9 cellular contexts compared by ENCODE assay signal in genomic region chr1:26285366-26286063, GRCh38. TPM values are rescaled to one million over a fixed set of nuclear protein-coding genes. Genes with fewer than 3 reads are reported as not detected.
DNase-seq lines count a peak whose midpoint lies in the region; ATAC-seq and TF ChIP-seq lines count a peak whose summit lies in the region.
"Had no signal": no experiment of that assay in that cellular context is flagged by ENCODE, and none has a peak within 500 bp of the region (broad histone marks: within the 10 kb centered on the region; RNA-seq: fewer than 3 reads in every experiment).

No MANE protein-coding gene starts in this region.

- peak overlapping the region; percentile 90 to 99 (median 95); a peak in 21 of 22 replicates for H3K27ac ChIP-seq in BLaER1 treated with 17β-estradiol and CSF1 and Interleukin-3, amounts not matched to agents 10 nM and 100 nM
- H3K27ac ChIP-seq in HCT116 (ENCODE audit: low read depth, low read length): peak overlapping the region; percentile 58

- no peak for TF ChIP-seq RAD21 in HCT116 (IDR thresholded peaks at IDR 0.05; ENCODE audit: low read depth)

- TF ChIP-seq POLR2A in HCT116 (IDR thresholded peaks at IDR 0.05; ENCODE audit: borderline replicate concordance, extremely low read depth, insufficient read depth, insufficient read length): no peak
- TF ChIP-seq POLR2A in lower leg skin (IDR thresholded peaks at IDR 0.05): no peak

- H3K4me2 ChIP-seq in BLaER1 treated with 17β-estradiol and CSF1 and Interleukin-3, amounts not matched to agents 10 nM and 100 nM: peak overlapping the region; percentile 94 to 100 (median 98)
- peak overlapping the region; percentile 79 for H3K4me2 ChIP-seq in HCT116 (ENCODE audit: low read length)

- no peaks in the 10 kb centered on the region for H3K9me3 ChIP-seq in BLaER1 treated with 17β-estradiol and CSF1 and Interleukin-3, amounts not matched to agents 10 nM and 100 nM (replicated peaks in 1 of 11)
- no peaks in the 10 kb centered on the region for H3K9me3 ChIP-seq in HCT116 (ENCODE audit: control insufficient read depth in 1 of 2, insufficient read depth in 1 of 2, low read depth in 1 of 2, low read length in 2 of 2)

- no peaks in the 10 kb centered on the region for H3K27me3 Mint-ChIP-seq in activated B cell treated with CpG ODN at 0.5 μM for 24 hours
- H3K27me3 Mint-ChIP-seq in stimulated activated naive CD8-positive, alpha-beta T cell treated with anti-CD3 and anti-CD28 coated beads, Interleukin-15, amount 100 ng/mL, for 72 hours: no peaks in the 10 kb centered on the region

- H2AFZ ChIP-seq in HCT116 (ENCODE audit: low read depth, low read length, poor library complexity, severe bottlenecking): no peak overlapping the region

- CTCF ChIA-PET in HCT116 (lab: Charles Lee) (interaction anchor here (0.6 to 4.3 kb wide), 22 partner anchors 9 to 187 kb away, joined by 3 to 50 read pairs (median 8); partner anchors contain the start of genes CD52, CEP85 and HMGN2), activated B cell treated with CpG ODN at 0.5 μM for 24 hours (lab: Charles Lee) (interaction anchor here (0.8 to 10.4 kb wide), 10 partner anchors 10 to 255 kb away, joined by 3 to 372 read pairs (median 6); partner anchors contain the start of genes C1orf232, CD52, CEP85 and ZNF593)

- peaks cover 96 to 100% (median 97%) of the 10 kb centered on the region in 10 experiments for H3K4me1 ChIP-seq in BLaER1 treated with 17β-estradiol and CSF1 and Interleukin-3, amounts not matched to agents 10 nM and 100 nM
- H3K4me1 ChIP-seq in HCT116 (ENCODE audit: control insufficient read depth in 1 of 2, insufficient read depth in 2 of 2, low read length in 2 of 2): peaks cover 25 to 64% of the 10 kb centered on the region in 2 experiments

- H3K79me2 ChIP-seq in HCT116 (ENCODE audit: insufficient read depth, low read length): peaks cover 10% of the 10 kb centered on the region

- TF ChIP-seq CTCF in HCT116 (IDR thresholded peaks at IDR 0.05 in 2 of 3, conservative IDR thresholded peaks at IDR 0.05 in 1 of 3; ENCODE audit: borderline replicate concordance in 1 of 3, insufficient read depth in 1 of 3, low read depth in 2 of 3, low read length in 2 of 3): peak in 2 of 3 experiments; percentile 79 to 89; a peak in 4 of 6 replicates
- TF ChIP-seq CTCF in activated B cell treated with CpG ODN at 0.5 μM for 24 hours (IDR thresholded peaks at IDR 0.05): no peak
- no peak for TF ChIP-seq CTCF in lower leg skin (IDR thresholded peaks at IDR 0.05)

- BruUV-seq in HCT116 (replicated peaks; lab: Mats Ljungman, UMichigan): no TSS peak

- peak overlapping the region; percentile 100 for H3K27ac Mint-ChIP-seq in activated B cell treated with CpG ODN at 0.5 μM for 24 hours
- H3K27ac Mint-ChIP-seq in stimulated activated naive CD8-positive, alpha-beta T cell treated with anti-CD3 and anti-CD28 coated beads, Interleukin-15, amount 100 ng/mL, for 72 hours: peak overlapping the region; percentile 90 to 98

- POLR2A ChIA-PET in HCT116 (lab: Charles Lee): interaction anchor here (1.0 to 1.4 kb wide), 2 partner anchors 10 to 63 kb away, joined by 3 to 4 read pairs; no protein-coding TSS in a partner anchor
- POLR2A ChIA-PET in activated B cell treated with CpG ODN at 0.5 μM for 24 hours (lab: Charles Lee): interaction anchor here (1.0 to 21.5 kb wide), 7 partner anchors 10 to 174 kb away, joined by 3 to 1638 read pairs (median 10); partner anchors contain the start of genes CD52, CEP85, PDIK1L and UBXN11

- H3K36me3 Mint-ChIP-seq in activated B cell treated with CpG ODN at 0.5 μM for 24 hours (ENCODE audit: low read depth): peaks cover 31% of the 10 kb centered on the region

- H3K27me3 ChIP-seq in BLaER1 treated with 17β-estradiol and CSF1 and Interleukin-3, amounts not matched to agents 10 nM and 100 nM: no peaks in the 10 kb centered on the region
- H3K27me3 ChIP-seq in HCT116 (ENCODE audit: insufficient read depth, low read length): no peaks in the 10 kb centered on the region

- no peaks in the 10 kb centered on the region for H3K9me2 ChIP-seq in HCT116 (ENCODE audit: insufficient read depth)

- RAD21 ChIA-PET in HCT116 (lab: Charles Lee; ENCODE audit: low non-redundant PET in 1 of 2, low total read pairs in 2 of 2, uncharacterized antibody in 2 of 2, unreplicated experiment in 2 of 2): interaction anchor here (1.2 to 2.1 kb wide), 7 partner anchors 36 to 132 kb away, joined by 3 to 11 read pairs (median 4); no protein-coding TSS in a partner anchor

- intact Hi-C loops in HCT116 (cut with micrococcal nuclease) (loop anchor here (1.0 to 2.0 kb wide), 4 partner anchors 36 to 131 kb away; no protein-coding TSS in a partner anchor), activated B cell treated with CpG ODN at 0.5 μM for 24 hours (cut with micrococcal nuclease) (loop anchor here (1.0 to 10.0 kb wide), 4 partner anchors 36 to 1079 kb away; partner anchors contain the start of genes HMGN2, MAP3K6 and PDIK1L), lower leg skin (cut with DNase I; ENCODE audit: low total_unique reads) (loop anchor here (5.0 kb wide), 1 partner anchor 37 kb away; no protein-coding TSS in a partner anchor)

- peaks cover 6 to 42% (median 28%) of the 10 kb centered on the region in 11 experiments; a peak in 17 of 22 replicates for H4K20me1 ChIP-seq in BLaER1 treated with 17β-estradiol and CSF1 and Interleukin-3, amounts not matched to agents 10 nM and 100 nM
- no peaks in the 10 kb centered on the region for H4K20me1 ChIP-seq in HCT116 (ENCODE audit: insufficient read depth)

- no peaks in the 10 kb centered on the region for H3K9me3 Mint-ChIP-seq in activated B cell treated with CpG ODN at 0.5 μM for 24 hours
- no peaks in the 10 kb centered on the region for H3K9me3 Mint-ChIP-seq in stimulated activated naive CD8-positive, alpha-beta T cell treated with anti-CD3 and anti-CD28 coated beads, Interleukin-15, amount 100 ng/mL, for 72 hours

- H3K4me3 ChIP-seq in BLaER1 treated with 17β-estradiol and CSF1 and Interleukin-3, amounts not matched to agents 10 nM and 100 nM: peak overlapping the region in 4 of 10 experiments; percentile 1 to 27 (median 13); a peak in 5 of 20 replicates
- H3K4me3 ChIP-seq in HCT116 (replicated peaks in 1 of 2; ENCODE audit: low read depth in 1 of 2, low read length in 2 of 2) (no peak overlapping the region), lower leg skin (ENCODE audit: low read depth, poor library complexity, severe bottlenecking) (no peak overlapping the region)

- peak overlapping the region; percentile 83 for H3K4me3 Mint-ChIP-seq in activated B cell treated with CpG ODN at 0.5 μM for 24 hours
- H3K4me3 Mint-ChIP-seq in stimulated activated naive CD8-positive, alpha-beta T cell treated with anti-CD3 and anti-CD28 coated beads, Interleukin-15, amount 100 ng/mL, for 72 hours: peak overlapping the region; percentile 71 to 75

- 83 to 87% methylated on average over 16 to 19 of the region's 19 CpGs for WGBS in lower leg skin, 2 donors

- ATAC-seq in HCT116 (peak; percentile 64), activated B cell treated with CpG ODN at 0.5 μM for 24 hours (ENCODE audit: low read depth) (no peak)
- no peak for ATAC-seq in stimulated activated naive CD8-positive, alpha-beta T cell treated with anti-CD3 and anti-CD28 coated beads, Interleukin-15, amount 100 ng/mL, for 72 hours

- H3K9ac ChIP-seq in BLaER1 treated with 17β-estradiol and CSF1 and Interleukin-3, amounts not matched to agents 10 nM and 100 nM: peak overlapping the region; percentile 51 to 99 (median 97); a peak in 20 of 22 replicates
- H3K9ac ChIP-seq in HCT116 (ENCODE audit: low read length): peak overlapping the region; percentile 50; the same call in 1 of the 2 replicates

- H3K36me3 ChIP-seq in BLaER1 treated with 17β-estradiol and CSF1 and Interleukin-3, amounts not matched to agents 10 nM and 100 nM: peaks cover 19 to 47% (median 36%) of the 10 kb centered on the region in 11 experiments; a peak in 21 of 22 replicates
- H3K36me3 ChIP-seq in HCT116 (ENCODE audit: control insufficient read depth in 1 of 2, insufficient read depth in 2 of 2, low read length in 2 of 2): no peaks in the 10 kb centered on the region; a peak in 1 of 4 replicates

- peaks cover 97% of the 10 kb centered on the region for H3K4me1 Mint-ChIP-seq in activated B cell treated with CpG ODN at 0.5 μM for 24 hours
- peaks cover 100% of the 10 kb centered on the region for H3K4me1 Mint-ChIP-seq in stimulated activated naive CD8-positive, alpha-beta T cell treated with anti-CD3 and anti-CD28 coated beads, Interleukin-15, amount 100 ng/mL, for 72 hours

- DNase-seq in HCT116 (ENCODE audit: low read depth, low spot score): peak; percentile 58
- no peak for DNase-seq in activated B cell treated with CpG ODN at 0.5 μM for 24 hours
- DNase-seq in germinal center (ENCODE audit: low spot score): peak; percentile 42
- peak; percentile 58 to 68 for DNase-seq in stimulated activated naive CD8-positive, alpha-beta T cell treated with anti-CD3 and anti-CD28 coated beads, Interleukin-15, amount 100 ng/mL, for 72 hours
- no peak for DNase-seq in lower leg skin (ENCODE audit: low spot score in 2 of 2)
- no peak for DNase-seq in NCI-H2029 treated with DMSO at 0.1 percent for 48 hours (lab: John Stamatoyannopoulos, UW)
- no peak for DNase-seq in cortex of kidney (lab: John Stamatoyannopoulos, UW)

TF ChIP-seq in HCT116, 20 proteins besides CTCF, POLR2A, EP300 and RAD21 (continues in another document):
- TF ChIP-seq FOSL1 (IDR thresholded peaks at IDR 0.05; ENCODE audit: low read depth) (no peak), ZFX (IDR thresholded peaks at IDR 0.05) (no peak)

RNA-seq across cellular contexts. Expression of gene SH3BGRL3, which starts 5.6 kb away (rescaled TPM):
- total RNA-seq in HCT116 (2021; ENCODE audit: unreplicated experiment): 112 TPM
- 159 and 169 TPM in 2 replicates for polyA plus RNA-seq in HCT116 (2012)
- 265 and 285 TPM in 2 replicates for total RNA-seq in activated B cell treated with CpG ODN at 0.5 μM for 24 hours
- 10 to 100 TPM; 74.8 to 97.1 (median 78.3) TPM for total RNA-seq in lower leg skin

RNA-seq across cellular contexts. Expression of gene UBXN11, which starts 20.9 kb away (rescaled TPM):
- total RNA-seq in HCT116 (2021; ENCODE audit: unreplicated experiment) (19.3 TPM), activated B cell treated with CpG ODN at 0.5 μM for 24 hours (35.5 and 36.9 TPM in 2 replicates), lower leg skin (1 to 10 TPM; 5.1 to 9.6 (median 5.8) TPM)
- polyA plus RNA-seq in HCT116 (2012): 20.8 and 22.3 TPM in 2 replicates

RNA-seq across cellular contexts. Expression of gene CD52, which starts 32.2 kb away (rescaled TPM):
- total RNA-seq in HCT116 (2021; ENCODE audit: unreplicated experiment) (2.0 TPM), activated B cell treated with CpG ODN at 0.5 μM for 24 hours (449 and 499 TPM in 2 replicates), lower leg skin (1 to 10 TPM in 3 of 4 donors, not detected in 1; 2.0 to 6.1 (median 3.5) TPM)
- polyA plus RNA-seq in HCT116 (2012): 0.62 and 0.95 TPM in 2 replicates
- total RNA-seq: LHCN-M2 had no signal

RNA-seq across cellular contexts. Expression of gene CEP85, which starts 51.5 kb away (rescaled TPM):
- 37.2 TPM for total RNA-seq in HCT116 (2021; ENCODE audit: unreplicated experiment)
- polyA plus RNA-seq in HCT116 (2012): 25.4 and 30.4 TPM in 2 replicates
- total RNA-seq in activated B cell treated with CpG ODN at 0.5 μM for 24 hours: 13.8 and 16.4 TPM in 2 replicates
- total RNA-seq in lower leg skin: 10 to 100 TPM; 13.0 to 17.2 (median 14.1) TPM

Comparison
In these comparisons a context has a peak if more than half of its experiments do, and no peak if none do; other contexts are left out.
1. DNase-seq: peak in HCT116 (single experiment), germinal center (single experiment) and stimulated activated naive CD8-positive, alpha-beta T cell treated with anti-CD3 and anti-CD28 coated beads, Interleukin-15, amount 100 ng/mL, for 72 hours (2 of 2); none in activated B cell treated with CpG ODN at 0.5 μM for 24 hours (single experiment), lower leg skin (0 of 2), NCI-H2029 treated with DMSO at 0.1 percent for 48 hours (single experiment) and cortex of kidney (single experiment).
2. CTCF ChIP-seq: peak in HCT116 (2 of 3); none in activated B cell treated with CpG ODN at 0.5 μM for 24 hours (single experiment) and lower leg skin (0 of 3).
3. RNA of gene CD52, which starts 32.2 kb away (total RNA-seq): 449 to 499 TPM in activated B cell treated with CpG ODN at 0.5 μM for 24 hours; 2.0 to 6.1 TPM in lower leg skin and 2.0 TPM in HCT116 (single experiment); every median in the first group is over 10 times any median in the second.